ENCODE assay signal across 33 cellular contexts in genomic region chr3:178486903-178487302, GRCh38. TPM values are rescaled to one million over a fixed set of nuclear protein-coding genes. Genes with fewer than 3 reads are reported as not detected.
"Had no signal": no experiment of that assay in that cellular context is flagged by ENCODE, and none has a peak within 500 bp of the region (broad histone marks: within the 10 kb centered on the region; RNA-seq: fewer than 3 reads in every experiment).

No MANE protein-coding gene starts in this region.

- H3K4me1 Mint-ChIP-seq: activated B cell treated with CpG ODN at 0.5 μM for 24 hours; activated CD8-positive, alpha-beta memory T cell treated with anti-CD3 and anti-CD28 coated beads, Interleukin-2, amount 10 ng/mL, durations not matched to agents 7 days and 5 days; activated naive CD4-positive, alpha-beta T cell treated with anti-CD3 and anti-CD28 coated beads, Interleukin-2, amount 50 U/mL, for 24 hours; activated naive CD8-positive, alpha-beta T cell treated with anti-CD3 and anti-CD28 coated beads for 36 hours; activated naive CD8-positive, alpha-beta T cell treated with anti-CD3 and anti-CD28 coated beads, Interleukin-2, amount 50 U/mL, for 24 hours had no signal

- H3K36me3 Mint-ChIP-seq: activated CD8-positive, alpha-beta memory T cell treated with anti-CD3 and anti-CD28 coated beads, Interleukin-2, amount 10 ng/mL, durations not matched to agents 7 days and 5 days; activated naive CD4-positive, alpha-beta T cell treated with anti-CD3 and anti-CD28 coated beads, Interleukin-2, amount 50 U/mL, for 24 hours; activated naive CD8-positive, alpha-beta T cell treated with anti-CD3 and anti-CD28 coated beads for 36 hours had no signal

- H3K4me1 ChIP-seq: adrenal gland, esophagus muscularis mucosa, foreskin keratinocyte had no signal

- H3K9me3 Mint-ChIP-seq: activated B cell treated with CpG ODN at 0.5 μM for 24 hours; activated CD8-positive, alpha-beta T cell treated with anti-CD3 and anti-CD28 coated beads for 36 hours; activated naive CD4-positive, alpha-beta T cell treated with anti-CD3 and anti-CD28 coated beads for 36 hours; activated naive CD4-positive, alpha-beta T cell treated with anti-CD3 and anti-CD28 coated beads, Interleukin-2, amount 50 U/mL, for 24 hours; activated naive CD8-positive, alpha-beta T cell treated with anti-CD3 and anti-CD28 coated beads for 36 hours; activated naive CD8-positive, alpha-beta T cell treated with anti-CD3 and anti-CD28 coated beads, Interleukin-2, amount 50 U/mL, for 24 hours; activated T-helper 1 cell treated with anti-CD3 and anti-CD28 coated beads, Interleukin-12 subunit alpha, Interleukin-12 subunit beta, Interleukin-2, Interleukin-4 antibody, amounts not matched to agents 30 ng/mL and 10 ng/mL and 1 ng/mL, durations not matched to agents 14 hours and 24 hours and 36 hours; activated T-helper 2 cell treated with anti-CD3 and anti-CD28 coated beads, Interferon-gamma antibody, Interleukin-2, Interleukin-4, amounts not matched to agents 10 μg/mL and 5 μg/mL and 100 μg/mL, durations not matched to agents 14 hours and 24 hours and 36 hours; effector memory CD8-positive, alpha-beta T cell had no signal

- H3K27ac ChIP-seq: adrenal gland, body of pancreas, esophagus muscularis mucosa, foreskin keratinocyte, gastrocnemius medialis had no signal

- H3K27ac Mint-ChIP-seq: activated B cell treated with CpG ODN at 0.5 μM for 24 hours; activated CD8-positive, alpha-beta memory T cell treated with anti-CD3 and anti-CD28 coated beads, Interleukin-2, amount 10 ng/mL, durations not matched to agents 7 days and 5 days; activated CD8-positive, alpha-beta T cell treated with anti-CD3 and anti-CD28 coated beads for 36 hours; activated naive CD4-positive, alpha-beta T cell treated with anti-CD3 and anti-CD28 coated beads for 36 hours; activated naive CD4-positive, alpha-beta T cell treated with anti-CD3 and anti-CD28 coated beads, Interleukin-2, amount 50 U/mL, for 24 hours; activated naive CD8-positive, alpha-beta T cell treated with anti-CD3 and anti-CD28 coated beads for 36 hours; activated naive CD8-positive, alpha-beta T cell treated with anti-CD3 and anti-CD28 coated beads, Interleukin-2, amount 50 U/mL, for 24 hours; activated T-helper 1 cell treated with anti-CD3 and anti-CD28 coated beads, Interleukin-12 subunit alpha, Interleukin-12 subunit beta, Interleukin-2, Interleukin-4 antibody, amounts not matched to agents 30 ng/mL and 10 ng/mL and 1 ng/mL, durations not matched to agents 14 hours and 24 hours and 36 hours; activated T-helper 2 cell treated with anti-CD3 and anti-CD28 coated beads, Interferon-gamma antibody, Interleukin-2, Interleukin-4, amounts not matched to agents 10 μg/mL and 5 μg/mL and 100 μg/mL, durations not matched to agents 14 hours and 24 hours and 36 hours; effector memory CD8-positive, alpha-beta T cell had no signal

- H3K27me3 ChIP-seq: adrenal gland, body of pancreas, esophagus muscularis mucosa, foreskin keratinocyte, gastrocnemius medialis had no signal

- ATAC-seq: activated CD4-positive, CD25-positive, alpha-beta regulatory T cell treated with anti-CD3 and anti-CD28 coated beads, Interleukin-2, amount 50 U/mL, for 24 hours; activated CD8-positive, alpha-beta memory T cell treated with anti-CD3 and anti-CD28 coated beads, Interleukin-2, amount 10 ng/mL, durations not matched to agents 7 days and 5 days; activated CD8-positive, alpha-beta T cell treated with anti-CD3 and anti-CD28 coated beads for 36 hours; activated naive CD8-positive, alpha-beta T cell treated with anti-CD3 and anti-CD28 coated beads, Interleukin-2, amount 50 U/mL, for 24 hours; body of pancreas; effector memory CD8-positive, alpha-beta T cell; foreskin keratinocyte; gastrocnemius medialis had no signal

- H3K9me3 ChIP-seq: adrenal gland, body of pancreas, esophagus muscularis mucosa, gastrocnemius medialis had no signal

- H3K4me3 Mint-ChIP-seq: activated B cell treated with CpG ODN at 0.5 μM for 24 hours; activated CD8-positive, alpha-beta memory T cell treated with anti-CD3 and anti-CD28 coated beads, Interleukin-2, amount 10 ng/mL, durations not matched to agents 7 days and 5 days; activated CD8-positive, alpha-beta T cell treated with anti-CD3 and anti-CD28 coated beads for 36 hours; activated naive CD4-positive, alpha-beta T cell treated with anti-CD3 and anti-CD28 coated beads for 36 hours; activated naive CD4-positive, alpha-beta T cell treated with anti-CD3 and anti-CD28 coated beads, Interleukin-2, amount 50 U/mL, for 24 hours; activated naive CD8-positive, alpha-beta T cell treated with anti-CD3 and anti-CD28 coated beads for 36 hours; activated naive CD8-positive, alpha-beta T cell treated with anti-CD3 and anti-CD28 coated beads, Interleukin-2, amount 50 U/mL, for 24 hours; activated T-helper 1 cell treated with anti-CD3 and anti-CD28 coated beads, Interleukin-12 subunit alpha, Interleukin-12 subunit beta, Interleukin-2, Interleukin-4 antibody, amounts not matched to agents 30 ng/mL and 10 ng/mL and 1 ng/mL, durations not matched to agents 14 hours and 24 hours and 36 hours; effector memory CD8-positive, alpha-beta T cell had no signal

- DNase-seq: activated B cell treated with CpG ODN at 0.5 μM for 24 hours; activated CD4-positive, alpha-beta T cell treated with anti-CD3 and anti-CD28 coated beads for 48 hours; activated CD4-positive, alpha-beta T cell treated with anti-CD3 and anti-CD28 coated beads, Interleukin-2, amount 50 U/mL, for 1 hour; activated CD4-positive, alpha-beta T cell treated with anti-CD3 and anti-CD28 coated beads, Interleukin-2, amount 50 U/mL, for 48 hours; activated CD8-positive, alpha-beta memory T cell treated with anti-CD3 and anti-CD28 coated beads, Interleukin-2, amount 10 ng/mL, durations not matched to agents 7 days and 5 days; activated CD8-positive, alpha-beta memory T cell treated with anti-CD3 and anti-CD28 coated beads, Interleukin-2, amount 50 U/mL, for 4 hours; activated CD8-positive, alpha-beta T cell treated with anti-CD3 and anti-CD28 coated beads for 36 hours; activated effector memory CD4-positive, alpha-beta T cell treated with anti-CD3 and anti-CD28 coated beads, Interleukin-2, amount 50 U/mL, for 16 hours; activated naive CD4-positive, alpha-beta T cell treated with anti-CD3 and anti-CD28 coated beads for 36 hours; activated naive CD8-positive, alpha-beta T cell treated with anti-CD3 and anti-CD28 coated beads for 36 hours; activated naive CD8-positive, alpha-beta T cell treated with anti-CD3 and anti-CD28 coated beads, Interleukin-2, amount 50 U/mL, for 24 hours; activated T-cell treated with anti-CD3 and anti-CD28 coated beads, Interleukin-2, amount 50 U/mL, for 1 hour; activated T-cell treated with anti-CD3 and anti-CD28 coated beads, Interleukin-2, amount 50 U/mL, for 48 hours; adrenal gland; amygdala; aorta; body of pancreas; caudate nucleus; cortex of kidney; dermis blood vessel endothelial cell; effector CD4-positive, alpha-beta T cell; effector memory CD8-positive, alpha-beta T cell; erythroblast; foreskin keratinocyte; gastrocnemius medialis; T-helper 2 cell had no signal

- H3K27me3 Mint-ChIP-seq: activated CD8-positive, alpha-beta memory T cell treated with anti-CD3 and anti-CD28 coated beads, Interleukin-2, amount 10 ng/mL, durations not matched to agents 7 days and 5 days; activated naive CD8-positive, alpha-beta T cell treated with anti-CD3 and anti-CD28 coated beads, Interleukin-2, amount 50 U/mL, for 24 hours had no signal

RNA-seq across cellular contexts. Expression of gene KCNMB2, which starts 49.3 kb away (rescaled TPM):
- total RNA-seq: activated B cell treated with CpG ODN at 0.5 μM for 24 hours; activated CD8-positive, alpha-beta memory T cell treated with anti-CD3 and anti-CD28 coated beads for 36 hours; activated CD8-positive, alpha-beta memory T cell treated with anti-CD3 and anti-CD28 coated beads, Interleukin-2, amount 10 ng/mL, durations not matched to agents 7 days and 5 days; activated CD8-positive, alpha-beta T cell treated with anti-CD3 and anti-CD28 coated beads for 36 hours; activated naive CD4-positive, alpha-beta T cell treated with anti-CD3 and anti-CD28 coated beads for 36 hours; activated naive CD8-positive, alpha-beta T cell treated with anti-CD3 and anti-CD28 coated beads for 36 hours; activated T-helper 1 cell treated with anti-CD3 and anti-CD28 coated beads, Interleukin-12 subunit alpha, Interleukin-12 subunit beta, Interleukin-2, Interleukin-4 antibody, amounts not matched to agents 30 ng/mL and 10 ng/mL and 1 ng/mL, durations not matched to agents 14 hours and 24 hours and 36 hours; activated T-helper 2 cell treated with anti-CD3 and anti-CD28 coated beads, Interferon-gamma antibody, Interleukin-2, Interleukin-4, amounts not matched to agents 10 μg/mL and 5 μg/mL and 100 μg/mL, durations not matched to agents 14 hours and 24 hours and 36 hours; aorta; dermis blood vessel endothelial cell; foreskin keratinocyte; gastrocnemius medialis; T-helper 1 cell treated with Interleukin-12 subunit alpha and Interleukin-12 subunit beta and Interleukin-4 antibody, amounts not matched to agents 30 ng/mL and 1 ng/mL, for 36 hours had no signal
